ENCODE assay signal across 11 cellular contexts in the genomic region with DNA sequence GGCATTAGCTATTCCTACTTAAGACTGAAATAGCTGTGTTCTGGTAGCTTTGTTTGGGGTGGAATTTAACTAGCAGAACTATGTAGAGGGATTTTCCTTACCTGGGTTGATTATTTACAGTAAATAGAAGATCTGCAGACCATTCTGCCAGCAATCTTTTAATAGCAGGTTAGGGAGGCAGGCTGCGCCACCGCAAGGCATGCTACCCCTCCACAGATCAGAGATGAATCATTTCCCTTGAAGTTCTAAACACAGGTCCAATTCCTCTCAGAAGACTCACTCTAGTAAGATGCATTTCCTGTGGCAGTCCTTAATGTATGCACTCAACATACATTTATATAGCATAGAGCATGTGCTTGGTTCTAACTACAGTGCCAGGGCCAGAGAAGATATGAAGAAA.
DNase-seq lines count a peak whose midpoint lies in the region; ATAC-seq and TF ChIP-seq lines count a peak whose summit lies in the region.
"Had no signal": no experiment of that assay in that cellular context is flagged by ENCODE, and none has a peak within 500 bp of the region (broad histone marks: within the 10 kb centered on the region; RNA-seq: fewer than 3 reads in every experiment).

No MANE protein-coding gene starts in this region.

- H3K36me3 Mint-ChIP-seq in HFFc6 (ENCODE audit: low read depth): peaks cover 4% of the 10 kb centered on the region; the same call in 1 of the 2 replicates
- H3K36me3 Mint-ChIP-seq in activated T-helper 1 cell treated with anti-CD3 and anti-CD28 coated beads, Interleukin-12 subunit alpha, Interleukin-12 subunit beta, Interleukin-2, Interleukin-4 antibody, amounts not matched to agents 30 ng/mL and 10 ng/mL and 1 ng/mL, durations not matched to agents 14 hours and 24 hours and 36 hours (ENCODE audit: low read depth): no peaks in the 10 kb centered on the region

- peak; percentile 46 for DNase-seq in AG10803 (ENCODE audit: low read depth)
- DNase-seq in HFFc6: peak; percentile 75
- no peak for DNase-seq in activated T-helper 1 cell treated with anti-CD3 and anti-CD28 coated beads, Interleukin-12 subunit alpha, Interleukin-12 subunit beta, Interleukin-2, Interleukin-4 antibody, amounts not matched to agents 30 ng/mL and 10 ng/mL and 1 ng/mL, durations not matched to agents 14 hours and 24 hours and 36 hours (ENCODE audit: low spot score)
- DNase-seq in kidney epithelial cell (ENCODE audit: low read depth): peak; percentile 85
- DNase-seq in midbrain (lab: John Stamatoyannopoulos, UW): no peak
- no peak for DNase-seq in SJCRH30
- DNase-seq: activated B cell treated with CpG ODN at 0.5 μM for 24 hours, NCI-H345 had no signal

- H3K27me3 Mint-ChIP-seq in HFFc6 (ENCODE audit: insufficient read depth): no peaks in the 10 kb centered on the region; the same call in none of the 2 replicates
- peaks cover 2% of the 10 kb centered on the region for H3K27me3 Mint-ChIP-seq in activated T-helper 1 cell treated with anti-CD3 and anti-CD28 coated beads, Interleukin-12 subunit alpha, Interleukin-12 subunit beta, Interleukin-2, Interleukin-4 antibody, amounts not matched to agents 30 ng/mL and 10 ng/mL and 1 ng/mL, durations not matched to agents 14 hours and 24 hours and 36 hours (ENCODE audit: insufficient read depth)

- H3K4me1 Mint-ChIP-seq in HFFc6 (ENCODE audit: low read depth): peaks cover 65% of the 10 kb centered on the region
- peaks cover 12% of the 10 kb centered on the region for H3K4me1 Mint-ChIP-seq in activated T-helper 1 cell treated with anti-CD3 and anti-CD28 coated beads, Interleukin-12 subunit alpha, Interleukin-12 subunit beta, Interleukin-2, Interleukin-4 antibody, amounts not matched to agents 30 ng/mL and 10 ng/mL and 1 ng/mL, durations not matched to agents 14 hours and 24 hours and 36 hours (ENCODE audit: low read depth)
- H3K4me1 Mint-ChIP-seq: activated B cell treated with CpG ODN at 0.5 μM for 24 hours had no signal

- H3K27me3 ChIP-seq in kidney epithelial cell (ENCODE audit: control insufficient read depth, insufficient read depth, low read length) (no peaks in the 10 kb centered on the region), SJCRH30 (no peaks in the 10 kb centered on the region)

- no peak overlapping the region for H3K27ac ChIP-seq in SJCRH30

- H3K4me3 Mint-ChIP-seq in HFFc6: peak overlapping the region; percentile 53
- H3K4me3 Mint-ChIP-seq in activated T-helper 1 cell treated with anti-CD3 and anti-CD28 coated beads, Interleukin-12 subunit alpha, Interleukin-12 subunit beta, Interleukin-2, Interleukin-4 antibody, amounts not matched to agents 30 ng/mL and 10 ng/mL and 1 ng/mL, durations not matched to agents 14 hours and 24 hours and 36 hours: no peak overlapping the region
- H3K4me3 Mint-ChIP-seq: activated B cell treated with CpG ODN at 0.5 μM for 24 hours had no signal

- no peaks in the 10 kb centered on the region for H3K36me3 ChIP-seq in kidney epithelial cell (ENCODE audit: control insufficient read depth, insufficient read depth, low read length)
- H3K36me3 ChIP-seq in SJCRH30: no peaks in the 10 kb centered on the region

- H3K4me3 ChIP-seq in AG10803 (ENCODE audit: low read length) (no peak overlapping the region), kidney epithelial cell (ENCODE audit: low read depth, low read length) (no peak overlapping the region), SJCRH30 (no peak overlapping the region)

- TF ChIP-seq CTCF in AG10803 (conservative IDR thresholded peaks at IDR 0.05; ENCODE audit: low read length) (no peak), HFFc6 (IDR thresholded peaks at IDR 0.05) (no peak), kidney epithelial cell (IDR thresholded peaks at IDR 0.05; ENCODE audit: insufficient read depth, low read length, poor library complexity, severe bottlenecking) (peak; percentile 3)

- peak overlapping the region; percentile 71 for H3K27ac Mint-ChIP-seq in HFFc6
- H3K27ac Mint-ChIP-seq in activated T-helper 1 cell treated with anti-CD3 and anti-CD28 coated beads, Interleukin-12 subunit alpha, Interleukin-12 subunit beta, Interleukin-2, Interleukin-4 antibody, amounts not matched to agents 30 ng/mL and 10 ng/mL and 1 ng/mL, durations not matched to agents 14 hours and 24 hours and 36 hours: peak overlapping the region; percentile 48
- H3K27ac Mint-ChIP-seq: activated B cell treated with CpG ODN at 0.5 μM for 24 hours had no signal

- intact Hi-C loops in activated T-helper 1 cell treated with anti-CD3 and anti-CD28 coated beads, Interleukin-12 subunit alpha, Interleukin-12 subunit beta, Interleukin-2, Interleukin-4 antibody, amounts not matched to agents 30 ng/mL and 10 ng/mL and 1 ng/mL, durations not matched to agents 14 hours and 24 hours and 36 hours (cut with micrococcal nuclease): no loop called here

- H3K9me3 Mint-ChIP-seq in HFFc6: no peaks in the 10 kb centered on the region
- H3K9me3 Mint-ChIP-seq in activated T-helper 1 cell treated with anti-CD3 and anti-CD28 coated beads, Interleukin-12 subunit alpha, Interleukin-12 subunit beta, Interleukin-2, Interleukin-4 antibody, amounts not matched to agents 30 ng/mL and 10 ng/mL and 1 ng/mL, durations not matched to agents 14 hours and 24 hours and 36 hours: peaks cover 4% of the 10 kb centered on the region

- no peak for ATAC-seq in HG03342 (IDR thresholded peaks at IDR 0.05; ENCODE audit: unreplicated experiment)
- ATAC-seq in HG03460 (IDR thresholded peaks at IDR 0.05; ENCODE audit: unreplicated experiment): no peak
- ATAC-seq: Right ventricle myocardium inferior had no signal

- peaks cover 1% of the 10 kb centered on the region for H3K4me1 ChIP-seq in SJCRH30

- H3K9me3 ChIP-seq in SJCRH30 (replicated peaks): peaks cover 10% of the 10 kb centered on the region

Comparison
In these comparisons a context has a peak if more than half of its experiments do, and no peak if none do; other contexts are left out.
1. DNase-seq: peak in AG10803 (single experiment), HFFc6 (single experiment) and kidney epithelial cell (single experiment); none in activated T-helper 1 cell treated with anti-CD3 and anti-CD28 coated beads, Interleukin-12 subunit alpha, Interleukin-12 subunit beta, Interleukin-2, Interleukin-4 antibody, amounts not matched to agents 30 ng/mL and 10 ng/mL and 1 ng/mL, durations not matched to agents 14 hours and 24 hours and 36 hours (single experiment), midbrain (single experiment) and SJCRH30 (0 of 2).